26 cellular contexts compared by ENCODE assay signal in the genomic region with DNA sequence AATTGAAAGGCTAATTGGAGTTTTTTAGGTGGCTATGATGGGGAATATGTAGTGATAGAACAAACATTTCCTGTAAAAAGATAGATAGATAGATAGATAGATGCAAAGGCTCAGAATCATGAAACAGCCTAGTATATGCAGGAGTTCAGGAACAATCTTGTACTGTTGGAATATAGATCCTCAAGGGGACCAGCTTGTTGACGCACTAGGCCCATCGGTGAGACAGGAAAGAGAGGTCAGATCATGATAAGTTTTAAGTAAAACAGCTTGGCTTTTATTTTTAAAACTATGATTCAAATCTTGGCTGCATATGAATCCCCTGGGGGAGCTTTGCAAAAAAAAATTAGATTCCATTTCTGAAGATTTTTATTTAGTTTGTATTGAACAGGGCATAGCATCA.
"Had no signal": no experiment of that assay in that cellular context is flagged by ENCODE, and none has a peak within 500 bp of the region (broad histone marks: within the 10 kb centered on the region; RNA-seq: fewer than 3 reads in every experiment).

No MANE protein-coding gene starts in this region.

- H3K9me3 ChIP-seq: esophagus squamous epithelium, ovary, psoas muscle, right lobe of liver, thyroid gland had no signal

- ATAC-seq: effector memory CD8-positive, alpha-beta T cell; foreskin keratinocyte; gastroesophageal sphincter; left colon; natural killer cell; psoas muscle; right lobe of liver; stimulated activated naive CD8-positive, alpha-beta T cell treated with anti-CD3 and anti-CD28 coated beads, Interleukin-15, amount 100 ng/mL, for 72 hours had no signal

- H3K4me1 ChIP-seq: esophagus squamous epithelium, foreskin keratinocyte, gastroesophageal sphincter, psoas muscle, right lobe of liver, thyroid gland had no signal

- DNase-seq: caudate nucleus; cerebellar nuclear complex; cortex of kidney; effector memory CD8-positive, alpha-beta T cell; erythroblast; esophagus squamous epithelium; foreskin keratinocyte; glutamatergic neuron; kidney; left colon; natural killer cell; occipital lobe; ovary; posterior cingulate gyrus; psoas muscle; right lobe of liver; stimulated activated CD4-positive, alpha-beta T cell treated with anti-CD3 and anti-CD28 coated beads, Interleukin-12 subunit alpha, Interleukin-12 subunit beta, amount 100 ng/mL, for 4 hours; stimulated activated CD4-positive, alpha-beta T cell treated with anti-CD3 and anti-CD28 coated beads, Interleukin-1b, Interleukin-23, amount 100 ng/mL, for 48 hours; stimulated activated CD4-positive, alpha-beta T cell treated with anti-CD3 and anti-CD28 coated beads, Interleukin-4, amount 100 ng/mL, for 1 hour; stimulated activated CD8-positive, alpha-beta memory T cell treated with anti-CD3 and anti-CD28 coated beads, Interleukin-4, amount 100 ng/mL, for 48 hours; stimulated activated naive CD4-positive, alpha-beta T cell; stimulated activated naive CD8-positive, alpha-beta T cell treated with anti-CD3 and anti-CD28 coated beads, Interleukin-15, amount 100 ng/mL, for 72 hours; thyroid gland had no signal

- H3K27me3 ChIP-seq: esophagus squamous epithelium, gastroesophageal sphincter, ovary, right lobe of liver, thyroid gland had no signal

- H3K27ac ChIP-seq: esophagus squamous epithelium, foreskin keratinocyte, gastroesophageal sphincter, ovary, psoas muscle, right lobe of liver had no signal

- H3K36me3 ChIP-seq: esophagus squamous epithelium, gastroesophageal sphincter, ovary, right lobe of liver, thyroid gland had no signal

- H3K4me3 ChIP-seq: esophagus squamous epithelium, gastroesophageal sphincter, lung, ovary, psoas muscle, right lobe of liver, smooth muscle cell, thyroid gland had no signal
